Comparison of ENCODE assay signal across 23 cellular contexts in genomic region chr10:18429335-18429734, GRCh38.
"Had no signal": no experiment of that assay in that cellular context is flagged by ENCODE, and none has a peak within 500 bp of the region (broad histone marks: within the 10 kb centered on the region; RNA-seq: fewer than 3 reads in every experiment).

No MANE protein-coding gene starts in this region.

- H3K36me3 ChIP-seq: gastroesophageal sphincter, lower lobe of right lung, neural progenitor cell, right atrium auricular region, sigmoid colon, stomach, thyroid gland had no signal

- H3K4me1 ChIP-seq: lower lobe of right lung, neural progenitor cell, parathyroid adenoma, right atrium auricular region, stomach, thyroid gland had no signal

- H3K27me3 ChIP-seq: dorsolateral prefrontal cortex, gastroesophageal sphincter, heart left ventricle, hepatocyte, neural progenitor cell, right atrium auricular region, sigmoid colon, stomach, thyroid gland had no signal

- ATAC-seq: gastroesophageal sphincter; heart left ventricle; left cardiac atrium; left ventricle myocardium superior; mucosa of descending colon; natural killer cell treated with Interleukin-12 subunit alpha and Interleukin-12 subunit beta and Interleukin-15 and Interleukin-18, amount 100 ng/mL, for 72 hours; stimulated activated effector memory CD8-positive, alpha-beta T cell treated with anti-CD3 and anti-CD28 coated beads, Interleukin-12 subunit alpha, Interleukin-12 subunit beta, amount 100 ng/mL, for 72 hours had no signal

- H3K9me3 ChIP-seq: gastroesophageal sphincter, heart left ventricle, lower lobe of right lung, mucosa of descending colon, right atrium auricular region, sigmoid colon, stomach, thyroid gland had no signal

- DNase-seq: dorsolateral prefrontal cortex; effector CD4-positive, alpha-beta T cell; foreskin fibroblast; heart left ventricle; kidney; left cardiac atrium; left ventricle myocardium superior; lower lobe of right lung; mucosa of descending colon; naive B cell; sigmoid colon; stimulated activated CD4-positive, alpha-beta T cell treated with anti-CD3 and anti-CD28 coated beads, Interleukin-2, amount 100 ng/mL, for 24 hours; stimulated activated CD4-positive, alpha-beta T cell treated with anti-CD3 and anti-CD28 coated beads, Interleukin-4, amount 100 ng/mL, for 24 hours; stimulated activated naive CD4-positive, alpha-beta T cell treated with Interleukin-2 at 50 U/mL for 16 hours; stomach; thyroid gland had no signal

- H3K4me3 ChIP-seq: dorsolateral prefrontal cortex, gastroesophageal sphincter, heart left ventricle, hepatocyte, lower lobe of right lung, mucosa of descending colon, neural progenitor cell, right atrium auricular region, sigmoid colon, stomach, thyroid gland had no signal

- H3K27ac ChIP-seq: dorsolateral prefrontal cortex, gastroesophageal sphincter, heart left ventricle, hepatocyte, lower lobe of right lung, neural progenitor cell, parathyroid adenoma, right atrium auricular region, sigmoid colon, stomach, thyroid gland had no signal
